Comparison of ENCODE assay signal across 7 cellular contexts in the genomic region with DNA sequence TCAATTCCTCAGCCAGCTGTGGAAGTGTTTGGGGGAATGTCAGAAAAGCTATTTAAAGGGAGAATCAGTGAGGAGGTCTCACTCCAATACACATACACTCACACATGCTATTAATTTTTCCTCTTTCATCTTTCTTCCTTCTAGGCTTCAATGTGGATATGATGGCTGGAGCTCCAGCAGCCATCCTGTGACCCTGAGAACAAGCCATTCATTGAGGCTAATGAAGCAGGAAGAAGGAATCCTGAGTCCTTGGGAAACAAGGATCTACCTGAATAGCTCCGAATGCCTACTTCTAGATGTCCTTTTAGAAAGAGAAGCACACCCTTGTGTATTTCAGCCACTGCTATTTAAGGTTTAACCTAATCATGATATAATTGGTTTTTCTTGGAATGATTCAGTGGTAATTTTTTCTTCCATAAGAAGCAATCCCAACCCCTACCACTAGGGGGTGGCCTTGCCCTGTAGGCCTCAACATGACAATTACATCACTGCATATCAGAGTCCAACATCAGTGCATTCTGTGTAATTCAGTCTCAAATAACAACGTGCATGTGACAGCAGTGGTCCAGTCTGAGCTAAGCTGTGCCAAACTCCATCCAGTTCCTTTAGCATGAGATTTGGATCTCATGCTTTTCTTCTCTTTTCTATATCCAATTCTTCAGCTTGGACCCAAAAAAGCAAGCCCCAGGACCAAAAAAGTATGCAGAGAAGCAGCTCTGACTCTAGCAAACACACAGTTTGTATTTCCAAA.
DNase-seq lines count a peak whose midpoint lies in the region; ATAC-seq and TF ChIP-seq lines count a peak whose summit lies in the region.

No MANE protein-coding gene starts in this region.

- peak; percentile 44 for ATAC-seq in HG02678 (IDR thresholded peaks at IDR 0.05; ENCODE audit: unreplicated experiment)

- in situ Hi-C loops in T47D (cut with HindIII; ENCODE audit: low pct_unique_long_range_greater_than_20kb, low sequenced_read_pairs): no loop called here

- DNase-seq in NCI-H1694 (lab: John Stamatoyannopoulos, UW) (peak; percentile 46), WERI-Rb-1 (peak; percentile 37), T47D (ENCODE audit: low read depth in 1 of 2, low spot score in 1 of 2) (peak; percentile 23 to 78), kidney tubule cell (ENCODE audit: low spot score) (peak; percentile 68)
- DNase-seq in stimulated activated CD4-positive, alpha-beta T cell treated with anti-CD3 and anti-CD28 coated beads, Interleukin-4, amount 100 ng/mL, for 4 hours: peak; percentile 47 to 48

- H3K36me3 ChIP-seq in WERI-Rb-1: no peaks in the 10 kb centered on the region

- H3K27me3 ChIP-seq in WERI-Rb-1 (ENCODE audit: insufficient read depth, low read depth, severe bottlenecking): no peaks in the 10 kb centered on the region

- no peak overlapping the region for H3K4me3 ChIP-seq in WERI-Rb-1 (ENCODE audit: low read depth, low read length)

- no peaks in the 10 kb centered on the region for H3K9me3 ChIP-seq in WERI-Rb-1 (ENCODE audit: severe bottlenecking)

- TF ChIP-seq CTCF in GM12873 (IDR thresholded peaks at IDR 0.05; ENCODE audit: insufficient read depth, low read depth, low read length, missing control alignments) (peak; percentile 97), WERI-Rb-1 (IDR thresholded peaks at IDR 0.05; ENCODE audit: low read depth, low read length) (peak; percentile 80)

- no peak overlapping the region for H3K27ac ChIP-seq in WERI-Rb-1
